In the genomic region with DNA sequence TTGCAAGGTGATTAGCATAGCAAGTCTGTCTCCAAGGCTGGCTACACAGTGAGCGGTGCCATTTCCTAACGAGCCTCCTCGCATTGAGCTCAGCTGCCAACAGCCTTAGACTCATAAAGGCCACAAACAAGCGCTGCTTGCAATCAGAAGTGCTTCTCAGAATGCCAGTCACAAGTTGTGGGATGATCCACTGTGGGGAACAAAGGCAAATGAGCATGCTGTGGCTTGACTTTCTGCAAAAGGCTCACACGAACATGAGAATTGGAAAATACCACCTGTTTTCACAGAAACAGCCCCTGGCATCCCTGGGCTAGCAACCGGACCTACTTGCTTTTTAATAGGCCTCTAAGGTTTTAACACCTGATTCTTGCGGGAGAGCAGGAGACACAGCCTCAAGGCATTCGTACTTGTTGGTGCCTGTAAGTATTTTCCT, we compare ENCODE assay signal across 11 cellular contexts.
DNase-seq lines count a peak whose midpoint lies in the region; FAIRE-seq and TF ChIP-seq lines count a peak whose summit lies in the region.
"Had no signal": no experiment of that assay in that cellular context is flagged by ENCODE, and none has a peak within 500 bp of the region (broad histone marks: within the 10 kb centered on the region; RNA-seq: fewer than 3 reads in every experiment).

No MANE protein-coding gene starts in this region.

- H3K27me3 Mint-ChIP-seq in MCF 10A (ENCODE audit: insufficient read depth, unreplicated experiment), result no peaks in the 10 kb centered on the region
- H3K27me3 Mint-ChIP-seq in glutamatergic neuron (ENCODE audit: unreplicated experiment), result peaks cover 8% of the 10 kb centered on the region

- peaks cover 14 to 28% of the 10 kb centered on the region in 2 donors for H3K4me1 ChIP-seq in kidney (ENCODE audit: control insufficient read depth in 1 of 2, insufficient read depth in 1 of 2, low read depth in 1 of 2, low read length in 2 of 2)
- peaks cover 2 to 93% (median 73%) of the 10 kb centered on the region in 4 donors for H3K4me1 ChIP-seq in sigmoid colon

- no peak overlapping the region for H3K4me3 ChIP-seq in kidney (ENCODE audit: low read length in 2 of 2)
- no peak overlapping the region for H3K4me3 ChIP-seq in sigmoid colon
- H3K4me3 ChIP-seq: BLaER1 had no signal

- no TSS peak for BruUV-seq in MCF 10A (replicated peaks; lab: Mats Ljungman, UMichigan)

- H3K27ac ChIP-seq in kidney (ENCODE audit: low read depth in 2 of 2, low read length in 2 of 2) (peak overlapping the region; percentile 51 to 59), sigmoid colon (peak overlapping the region; percentile 54 to 72 (median 68))
- H3K27ac ChIP-seq: BLaER1, neutrophil had no signal

- TF ChIP-seq POLR2A in sigmoid colon (IDR thresholded peaks at IDR 0.05), result no peak

- H3K27ac Mint-ChIP-seq in MCF 10A (ENCODE audit: low read depth, unreplicated experiment) (no peak overlapping the region), glutamatergic neuron (ENCODE audit: unreplicated experiment) (no peak overlapping the region)

- H3K4me1 Mint-ChIP-seq in MCF 10A (ENCODE audit: insufficient read depth, unreplicated experiment), result peaks cover 11% of the 10 kb centered on the region
- peaks cover 43% of the 10 kb centered on the region for H3K4me1 Mint-ChIP-seq in glutamatergic neuron (ENCODE audit: low read depth, unreplicated experiment)

- peaks cover 31% of the 10 kb centered on the region for H3K36me3 Mint-ChIP-seq in MCF 10A (ENCODE audit: insufficient read depth, unreplicated experiment)
- H3K36me3 Mint-ChIP-seq in glutamatergic neuron (ENCODE audit: unreplicated experiment), result peaks cover 4% of the 10 kb centered on the region

- H3K9me3 Mint-ChIP-seq in MCF 10A (ENCODE audit: unreplicated experiment) (no peaks in the 10 kb centered on the region), glutamatergic neuron (ENCODE audit: unreplicated experiment) (peaks cover 8% of the 10 kb centered on the region)

- no peak for TF ChIP-seq EP300 in sigmoid colon (IDR thresholded peaks at IDR 0.05)

- WGBS in sigmoid colon, 2 donors, result 84 to 86% methylated on average over 8 of the region's 8 CpGs

- POLR2A ChIA-PET in MCF 10A (lab: Yijun Ruan, JAX), result interaction anchor here (1.0 to 1.3 kb wide), 2 partner anchors 9 to 17 kb away, joined by 3 to 4 read pairs; no protein-coding TSS in a partner anchor

- CTCF ChIA-PET in MCF 10A (lab: Yijun Ruan, JAX), result interaction anchor here (0.7 to 1.2 kb wide), 3 partner anchors 9 to 71 kb away, joined by 3 to 6 read pairs (median 3); no protein-coding TSS in a partner anchor

- intact Hi-C loops in MCF 10A (cut with micrococcal nuclease) (no loop called here), kidney (cut with DNase I) (no loop called here), sigmoid colon (cut with DNase I) (no loop called here)

- DNase-seq in HPDE6-E6E7 (ENCODE audit: extremely low spot score), result peak; percentile 74
- peak; percentile 27 for DNase-seq in MCF 10A (ENCODE audit: unreplicated experiment)
- peak; percentile 18 for DNase-seq in kidney
- DNase-seq in sigmoid colon, result no peak
- no peak for DNase-seq in SHP77 treated with DMSO at 0.1 percent for 48 hours (lab: John Stamatoyannopoulos, UW)
- DNase-seq in NCI-H1092 (lab: John Stamatoyannopoulos, UW), result no peak
- no peak for DNase-seq in SW 1271 (lab: John Stamatoyannopoulos, UW)
- DNase-seq in glutamatergic neuron, result no peak
- DNase-seq: NCI-H2029 treated with DMSO at 0.1 percent for 48 hours had no signal

- no peak for FAIRE-seq in kidney (lab: Jason Lieb, UNC)

- TF ChIP-seq CTCF in MCF 10A (IDR thresholded peaks at IDR 0.05; ENCODE audit: unreplicated experiment), result no peak
- no peak for TF ChIP-seq CTCF in kidney (IDR thresholded peaks at IDR 0.05; ENCODE audit: borderline replicate concordance, extremely low read depth, insufficient read depth)
- TF ChIP-seq CTCF in sigmoid colon (IDR thresholded peaks at IDR 0.05), result no peak
- no peak for TF ChIP-seq CTCF in glutamatergic neuron (IDR thresholded peaks at IDR 0.05; ENCODE audit: partially characterized antibody, unreplicated experiment)

- no peaks in the 10 kb centered on the region for H3K9me3 ChIP-seq in kidney (ENCODE audit: control insufficient read depth in 1 of 2, low read length in 2 of 2)
- H3K9me3 ChIP-seq in sigmoid colon, result no peaks in the 10 kb centered on the region
- H3K9me3 ChIP-seq: BLaER1, neutrophil had no signal

- H3K4me3 Mint-ChIP-seq in MCF 10A (ENCODE audit: unreplicated experiment) (no peak overlapping the region), glutamatergic neuron (ENCODE audit: unreplicated experiment) (no peak overlapping the region)

- H3K36me3 ChIP-seq in kidney (ENCODE audit: control insufficient read depth in 1 of 2, insufficient read depth in 2 of 2, low read length in 2 of 2), result peaks cover 6 to 14% of the 10 kb centered on the region in 2 donors
- peaks cover 0 to 18% (median 3%) of the 10 kb centered on the region in 4 donors for H3K36me3 ChIP-seq in sigmoid colon
- H3K36me3 ChIP-seq: neutrophil had no signal

- no peaks in the 10 kb centered on the region for H3K27me3 ChIP-seq in sigmoid colon
- H3K27me3 ChIP-seq: BLaER1, neutrophil had no signal

- H3K9ac ChIP-seq in kidney (ENCODE audit: low read length in 2 of 2), result peak overlapping the region in 1 of 2 donors; percentile 12
- H3K9ac ChIP-seq: BLaER1 had no signal

Comparison
In these comparisons a context has a peak if more than half of its experiments do, and no peak if none do; other contexts are left out.
1. DNase-seq: peak in HPDE6-E6E7 (single experiment), MCF 10A (single experiment) and kidney (single experiment); none in sigmoid colon (single experiment), SHP77 treated with DMSO at 0.1 percent for 48 hours (single experiment), NCI-H1092 (single experiment), SW 1271 (0 of 2) and glutamatergic neuron (single experiment).